Comparison of ENCODE assay signal across 15 cellular contexts in the genomic region with DNA sequence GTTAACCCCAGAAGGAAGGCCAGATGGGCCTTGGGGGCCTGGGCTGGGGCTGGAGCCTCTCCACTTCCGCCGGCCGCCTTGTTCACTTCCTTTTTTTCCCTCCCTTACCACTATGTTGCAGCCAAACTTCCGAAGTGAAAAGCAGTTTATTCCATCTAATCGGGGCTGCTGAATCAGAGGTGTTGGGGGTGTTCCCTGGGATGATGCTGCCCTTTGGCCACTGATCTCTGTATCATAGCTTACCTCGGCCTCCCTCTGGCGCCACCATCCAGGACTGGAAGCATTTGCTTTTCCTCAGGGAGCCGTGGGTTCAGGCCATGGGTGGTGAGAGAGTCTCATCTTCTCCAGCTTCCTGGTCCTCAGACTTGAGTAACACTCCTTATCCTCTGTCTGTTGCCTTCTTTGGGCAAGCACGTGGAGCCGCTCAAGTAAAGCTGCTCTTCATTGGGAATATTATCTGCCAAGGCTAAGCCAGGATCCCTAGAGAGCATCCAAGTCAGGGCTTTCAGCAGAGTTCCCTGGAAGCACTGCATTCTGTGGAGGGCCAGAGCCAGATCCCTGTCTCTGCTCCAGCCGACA. TPM values are rescaled to one million over a fixed set of nuclear protein-coding genes. Genes with fewer than 3 reads are reported as not detected.
DNase-seq lines count a peak whose midpoint lies in the region; ATAC-seq, FAIRE-seq and TF ChIP-seq lines count a peak whose summit lies in the region.
"Had no signal": no experiment of that assay in that cellular context is flagged by ENCODE, and none has a peak within 500 bp of the region (broad histone marks: within the 10 kb centered on the region; RNA-seq: fewer than 3 reads in every experiment).

No MANE protein-coding gene starts in this region.

- ATAC-seq in K562 (no peak), lower lobe of right lung (peak; percentile 6 to 44), GM18502 (IDR thresholded peaks at IDR 0.05; ENCODE audit: poor library complexity, unreplicated experiment) (no peak)
- ATAC-seq in activated CD4-positive, alpha-beta T cell treated with anti-CD3 and anti-CD28 coated beads for 36 hours: no peak

- in situ Hi-C loops in K562 (cut with MboI): no loop called here

- peaks cover 2% of the 10 kb centered on the region for H3K36me3 Mint-ChIP-seq in activated CD4-positive, alpha-beta T cell treated with anti-CD3 and anti-CD28 coated beads for 36 hours (ENCODE audit: low read depth)

- DNase-seq in K562 (ENCODE audit: extremely low read depth in 1 of 4, low spot score in 3 of 4): no peak
- DNase-seq in lower lobe of right lung: peak; percentile 59
- DNase-seq in stimulated activated CD4-positive, alpha-beta T cell treated with anti-CD3 and anti-CD28 coated beads, Interleukin-4, amount 100 ng/mL, for 4 hours: no peak
- no peak for DNase-seq in activated CD4-positive, alpha-beta T cell treated with anti-CD3 and anti-CD28 coated beads for 36 hours
- DNase-seq in NCI-H1105 treated with DMSO at 0.1 percent for 48 hours (lab: John Stamatoyannopoulos, UW): no peak
- DNase-seq: activated T-cell treated with anti-CD3 and anti-CD28 coated beads for 4 hours; effector CD8-positive, alpha-beta T cell; hippocampal formation; mesendoderm; NCI-H1417; NCI-H510A had no signal

- TF ChIP-seq CTCF in K562 (IDR thresholded peaks at IDR 0.05 in 2 of 3, conservative IDR thresholded peaks at IDR 0.05 in 1 of 3; ENCODE audit: insufficient read depth in 2 of 3, low read depth in 1 of 3, low read length in 3 of 3): no peak; a peak in 1 of 6 replicates
- no peak for TF ChIP-seq CTCF in lower lobe of right lung (IDR thresholded peaks at IDR 0.05)

- no peak overlapping the region for H3K4me3 ChIP-seq in HUES64 (ENCODE audit: low read length)
- no peak overlapping the region for H3K4me3 ChIP-seq in K562
- no peak overlapping the region for H3K4me3 ChIP-seq in lower lobe of right lung
- peak overlapping the region in 1 of 5 donors; percentile 0 for H3K4me3 ChIP-seq in subcutaneous abdominal adipose tissue (ENCODE audit: low read depth in 1 of 5, low read length in 5 of 5)
- H3K4me3 ChIP-seq: suprapubic skin had no signal

- POLR2A ChIA-PET in K562 (lab: Yijun Ruan, JAX): interaction anchor here (0.5 kb wide), 1 partner anchor 635 kb away, joined by 3 read pairs; no protein-coding TSS in a partner anchor
- POLR2A ChIA-PET in activated CD4-positive, alpha-beta T cell treated with anti-CD3 and anti-CD28 coated beads for 36 hours (lab: Charles Lee): no interaction called here

- CTCF ChIA-PET in K562 (lab: Yijun Ruan, JAX; ENCODE audit: low intra/inter-chr PET ratio): no interaction called here
- CTCF ChIA-PET in activated CD4-positive, alpha-beta T cell treated with anti-CD3 and anti-CD28 coated beads for 36 hours (lab: Charles Lee): interaction anchor here (0.8 to 1.2 kb wide), 2 partner anchors 62 to 174 kb away, joined by 3 to 4 read pairs; no protein-coding TSS in a partner anchor

- H3K9me1 ChIP-seq in K562 (ENCODE audit: control insufficient read depth, insufficient read depth, low read length): no peaks in the 10 kb centered on the region

- no peak overlapping the region for H3K4me2 ChIP-seq in K562 (ENCODE audit: insufficient read depth, low read length)

- H3K4me3 Mint-ChIP-seq in activated CD4-positive, alpha-beta T cell treated with anti-CD3 and anti-CD28 coated beads for 36 hours: no peak overlapping the region

- no peaks in the 10 kb centered on the region for H4K20me1 ChIP-seq in K562 (replicated peaks; ENCODE audit: control insufficient read depth, insufficient read depth, low read length)

- no peak overlapping the region for H3K27ac Mint-ChIP-seq in activated CD4-positive, alpha-beta T cell treated with anti-CD3 and anti-CD28 coated beads for 36 hours

- H2AFZ ChIP-seq in K562 (ENCODE audit: low read depth, low read length): no peak overlapping the region

- no peaks in the 10 kb centered on the region for H3K79me2 ChIP-seq in K562 (ENCODE audit: control insufficient read depth, insufficient read depth, low read length)

- H3K27me3 ChIP-seq in HUES64 (ENCODE audit: insufficient read depth, low read length) (no peaks in the 10 kb centered on the region), K562 (ENCODE audit: control insufficient read depth in 2 of 2, insufficient read depth in 2 of 2, low read length in 2 of 2) (no peaks in the 10 kb centered on the region), lower lobe of right lung (ENCODE audit: low read depth) (no peaks in the 10 kb centered on the region), subcutaneous abdominal adipose tissue (ENCODE audit: control insufficient read depth in 5 of 5, insufficient read depth in 4 of 5, low read length in 5 of 5) (no peaks in the 10 kb centered on the region)
- H3K27me3 ChIP-seq: suprapubic skin had no signal

- no peak for FAIRE-seq in K562 (lab: Jason Lieb, UNC)

- WGBS in HUES64: 69% methylated on average over 11 of the region's 11 CpGs
- WGBS in K562 (ENCODE audit: insufficient coverage, low coverage, missing lambda C conversion rate): 80% methylated on average over 3 of the region's 11 CpGs

- H3K9me3 ChIP-seq in HUES64 (ENCODE audit: insufficient read depth, low read depth, low read length) (no peaks in the 10 kb centered on the region), K562 (replicated peaks; ENCODE audit: control insufficient read depth, insufficient read depth, low read depth, low read length) (no peaks in the 10 kb centered on the region), lower lobe of right lung (no peaks in the 10 kb centered on the region), subcutaneous abdominal adipose tissue (ENCODE audit: control insufficient read depth in 5 of 5, low read length in 5 of 5) (peaks cover 0 to 4% (median 0%) of the 10 kb centered on the region in 5 donors)
- H3K9me3 ChIP-seq: suprapubic skin had no signal

- no TSS peak for BruUV-seq in K562 (replicated peaks; lab: Mats Ljungman, UMichigan)

- H3K27ac ChIP-seq in HUES64 (ENCODE audit: low read depth, low read length) (peak overlapping the region; percentile 9; the same call in 1 of the 2 replicates), K562 (ENCODE audit: extremely low read depth, low read depth, low read length) (peak overlapping the region; percentile 19; the same call in 2 of the 3 replicates), lower lobe of right lung (no peak overlapping the region), subcutaneous abdominal adipose tissue (ENCODE audit: low read depth, low read length) (peak overlapping the region; percentile 2)
- H3K27ac ChIP-seq: suprapubic skin had no signal

- no peak for TF ChIP-seq EP300 in K562 (IDR thresholded peaks at IDR 0.05; ENCODE audit: low read length)

- no peaks in the 10 kb centered on the region for H3K27me3 Mint-ChIP-seq in activated CD4-positive, alpha-beta T cell treated with anti-CD3 and anti-CD28 coated beads for 36 hours

- TF ChIP-seq POLR2A in K562 (conservative IDR thresholded peaks at IDR 0.05): no peak

- intact Hi-C loops in K562 (cut with micrococcal nuclease) (loop anchor here (5.0 kb wide), 1 partner anchor 53 kb away; no protein-coding TSS in a partner anchor), lower lobe of right lung (cut with DNase I) (no loop called here)
- intact Hi-C loops in activated CD4-positive, alpha-beta T cell treated with anti-CD3 and anti-CD28 coated beads for 36 hours (cut with DNase I, micrococcal nuclease): no loop called here

- peaks cover 3% of the 10 kb centered on the region for H3K4me1 Mint-ChIP-seq in activated CD4-positive, alpha-beta T cell treated with anti-CD3 and anti-CD28 coated beads for 36 hours

- H3K9ac ChIP-seq in HUES64 (ENCODE audit: low read depth, low read length) (no peak overlapping the region), K562 (ENCODE audit: insufficient read depth in 1 of 2, low read depth in 2 of 2, low read length in 2 of 2) (no peak overlapping the region), subcutaneous abdominal adipose tissue (ENCODE audit: low read length in 5 of 5) (no peak overlapping the region)

- H3K9me3 Mint-ChIP-seq in activated CD4-positive, alpha-beta T cell treated with anti-CD3 and anti-CD28 coated beads for 36 hours (ENCODE audit: low read depth): no peaks in the 10 kb centered on the region

- H3K4me1 ChIP-seq in HUES64 (ENCODE audit: insufficient read depth, low read length): peaks cover 39% of the 10 kb centered on the region
- peaks cover 0 to 16% of the 10 kb centered on the region in 2 experiments; a peak in 4 of 5 replicates for H3K4me1 ChIP-seq in K562 (replicated peaks in 1 of 2; ENCODE audit: control insufficient read depth in 2 of 2, insufficient read depth in 2 of 2, low read length in 2 of 2)
- peaks cover 26% of the 10 kb centered on the region for H3K4me1 ChIP-seq in lower lobe of right lung
- H3K4me1 ChIP-seq in subcutaneous abdominal adipose tissue (ENCODE audit: control insufficient read depth in 5 of 5, insufficient read depth in 5 of 5, low read length in 5 of 5): peaks cover 0 to 32% (median 25%) of the 10 kb centered on the region in 5 donors

- no peaks in the 10 kb centered on the region for H3K36me3 ChIP-seq in HUES64 (ENCODE audit: insufficient read depth, low read length)
- H3K36me3 ChIP-seq in K562 (ENCODE audit: control insufficient read depth, insufficient read depth, low read length): no peaks in the 10 kb centered on the region
- H3K36me3 ChIP-seq in lower lobe of right lung: no peaks in the 10 kb centered on the region
- no peaks in the 10 kb centered on the region for H3K36me3 ChIP-seq in subcutaneous abdominal adipose tissue (ENCODE audit: control insufficient read depth in 5 of 5, insufficient read depth in 5 of 5, low read length in 5 of 5)
- H3K36me3 ChIP-seq: suprapubic skin had no signal

- no peak for TF ChIP-seq RAD21 in K562 (CRISPR knock-in tag; conservative IDR thresholded peaks at IDR 0.05 in 1 of 2, IDR thresholded peaks at IDR 0.05 in 1 of 2)

RNA-seq across cellular contexts. Expression of a gene that starts 39.6 kb away (rescaled TPM):
- polyA plus RNA-seq in HUES64 (2013, experiment 1 of 2): 4.0 TPM
- 4.1 TPM for polyA plus RNA-seq in HUES64 (2013, experiment 2 of 2)
- 2.6 and 8.5 TPM in 2 replicates for total RNA-seq in K562 (2011; cell fraction: chromatin; rRNA removed; ENCODE audit: low replicate concordance)
- 2.2 and 2.8 TPM in 2 replicates for total RNA-seq in K562 (2011; cell fraction: nucleolus; rRNA removed)
- 5.3 and 7.3 TPM in 2 replicates for total RNA-seq in K562 (2011; cell fraction: nucleoplasm; rRNA removed)
- total RNA-seq in K562 (2014; rRNA removed): 2.8 and 2.9 TPM in 2 replicates
- 5.1 and 5.5 TPM in 2 replicates for total RNA-seq in K562 (2014; rRNA removed; fragmentation: Illumina TruSeq; extraction: Trizol)
- 4.4 and 5.4 TPM in 2 replicates for total RNA-seq in K562 (2015; rRNA removed; fragmentation: Illumina TruSeq; extraction: Trizol)
- 4.1 and 4.6 TPM in 2 replicates for total RNA-seq in K562 (2021)
- polyA plus RNA-seq in K562 (2011; rRNA removed): 2.5 and 3.2 TPM in 2 replicates
- polyA plus RNA-seq in K562 (2011; cell fraction: cytosol; rRNA removed): 1.3 and 2.3 TPM in 2 replicates
- 2.6 and 4.0 TPM in 2 replicates for polyA plus RNA-seq in K562 (2011; cell fraction: nucleus; rRNA removed)
- polyA plus RNA-seq in K562 (2012): 1.8 and 2.1 TPM in 2 replicates
- polyA plus RNA-seq in K562 (2014; fragmentation: Illumina TruSeq; extraction: Trizol): 2.2 and 2.9 TPM in 2 replicates
- 1 to 10 TPM; 3.5 to 5.9 TPM for polyA plus RNA-seq in K562 (2014; fragmentation: Nextera tagmentation; extraction: Ambion mirVana)
- 1.4 and 1.5 TPM in 2 replicates for polyA plus RNA-seq in K562 (2014; rRNA removed)
- polyA minus RNA-seq in K562 (2011; rRNA and poly(A)+ RNA removed): 8.3 and 10.2 TPM in 2 replicates
- polyA minus RNA-seq in K562 (2011; cell fraction: cytosol; rRNA and poly(A)+ RNA removed): 5.1 and 5.4 TPM in 2 replicates
- polyA minus RNA-seq in K562 (2011; cell fraction: nucleus; rRNA and poly(A)+ RNA removed): 2.3 and 6.3 TPM in 2 replicates
- 5.8 TPM for total RNA-seq in lower lobe of right lung
- 1 to 10 TPM; 7.4 to 7.8 TPM for total RNA-seq in activated CD4-positive, alpha-beta T cell treated with anti-CD3 and anti-CD28 coated beads for 36 hours

RNA-seq across cellular contexts. Expression of a gene that starts 40.7 kb away (rescaled TPM):
- polyA plus RNA-seq in HUES64 (2013, experiment 1 of 2): 15.4 TPM
- 18.9 TPM for polyA plus RNA-seq in HUES64 (2013, experiment 2 of 2)
- 5.3 and 12.6 TPM in 2 replicates for total RNA-seq in K562 (2011; cell fraction: chromatin; rRNA removed; ENCODE audit: low replicate concordance)
- 2.5 and 3.2 TPM in 2 replicates for total RNA-seq in K562 (2011; cell fraction: nucleolus; rRNA removed)
- total RNA-seq in K562 (2011; cell fraction: nucleoplasm; rRNA removed): 9.2 and 16.5 TPM in 2 replicates
- total RNA-seq in K562 (2014; rRNA removed): 6.4 and 6.8 TPM in 2 replicates
- total RNA-seq in K562 (2014; rRNA removed; fragmentation: Illumina TruSeq; extraction: Trizol): 14.6 and 16.0 TPM in 2 replicates
- total RNA-seq in K562 (2015; rRNA removed; fragmentation: Illumina TruSeq; extraction: Trizol): 10.9 and 11.3 TPM in 2 replicates
- 11.2 and 13.2 TPM in 2 replicates for total RNA-seq in K562 (2021)
- polyA plus RNA-seq in K562 (2011; rRNA removed): 26.8 and 36.6 TPM in 2 replicates
- 5.7 and 15.9 TPM in 2 replicates for polyA plus RNA-seq in K562 (2011; cell fraction: cytosol; rRNA removed)
- polyA plus RNA-seq in K562 (2011; cell fraction: nucleus; rRNA removed): 8.2 and 16.8 TPM in 2 replicates
- 10.7 and 16.5 TPM in 2 replicates for polyA plus RNA-seq in K562 (2012)
- 13.2 and 17.7 TPM in 2 replicates for polyA plus RNA-seq in K562 (2014; fragmentation: Illumina TruSeq; extraction: Trizol)
- polyA plus RNA-seq in K562 (2014; fragmentation: Nextera tagmentation; extraction: Ambion mirVana): 10 to 100 TPM in 1 of 2 experiments, 1 to 10 TPM in 1; 7.7 to 12.0 TPM
- 13.5 and 14.8 TPM in 2 replicates for polyA plus RNA-seq in K562 (2014; rRNA removed)
- polyA minus RNA-seq in K562 (2011; rRNA and poly(A)+ RNA removed): 16.3 and 26.2 TPM in 2 replicates
- 5.6 and 5.9 TPM in 2 replicates for polyA minus RNA-seq in K562 (2011; cell fraction: cytosol; rRNA and poly(A)+ RNA removed)
- polyA minus RNA-seq in K562 (2011; cell fraction: nucleus; rRNA and poly(A)+ RNA removed): 2.8 and 10.9 TPM in 2 replicates
- 16.8 TPM for total RNA-seq in lower lobe of right lung
- 1 to 10 TPM; 7.4 to 9.5 TPM for total RNA-seq in activated CD4-positive, alpha-beta T cell treated with anti-CD3 and anti-CD28 coated beads for 36 hours

Comparison
In these comparisons a context has a peak if more than half of its experiments do, and no peak if none do; other contexts are left out.
1. ATAC-seq: peak in lower lobe of right lung (2 of 2); none in K562 (single experiment), activated CD4-positive, alpha-beta T cell treated with anti-CD3 and anti-CD28 coated beads for 36 hours (single experiment) and GM18502 (single experiment).